21 cellular contexts compared by ENCODE assay signal in the genomic region with DNA sequence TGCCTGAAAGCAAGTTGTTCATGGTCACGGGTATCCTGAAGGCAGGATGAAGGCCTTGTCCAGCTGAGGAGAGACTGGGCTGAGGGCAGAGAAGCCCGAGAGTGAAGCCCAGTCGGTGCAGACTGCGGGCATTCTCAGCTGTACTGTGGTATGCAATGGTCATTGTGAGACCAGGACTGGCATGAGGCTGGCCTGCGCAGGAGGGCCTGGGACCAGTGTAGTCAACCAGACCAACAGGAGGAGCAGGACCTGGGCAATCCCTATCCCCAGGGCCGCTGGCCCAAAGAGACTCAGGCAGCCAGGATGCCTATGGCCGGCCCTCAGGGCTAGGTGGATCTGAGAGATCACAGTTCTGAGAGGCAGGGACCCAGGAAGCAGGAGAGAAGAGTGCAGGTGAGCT.
DNase-seq lines count a peak whose midpoint lies in the region; ATAC-seq, FAIRE-seq and TF ChIP-seq lines count a peak whose summit lies in the region.
"Had no signal": no experiment of that assay in that cellular context is flagged by ENCODE, and none has a peak within 500 bp of the region (broad histone marks: within the 10 kb centered on the region; RNA-seq: fewer than 3 reads in every experiment).

No MANE protein-coding gene starts in this region.

- H3K36me3 ChIP-seq in kidney (ENCODE audit: control insufficient read depth in 1 of 2, insufficient read depth in 2 of 2, low read length in 2 of 2) = peaks cover 5 to 13% of the 10 kb centered on the region in 2 donors

- no peak for DNase-seq in activated naive CD8-positive, alpha-beta T cell treated with anti-CD3 and anti-CD28 coated beads for 36 hours
- no peak for DNase-seq in activated naive CD8-positive, alpha-beta T cell treated with anti-CD3 and anti-CD28 coated beads, Interleukin-2, amount 50 U/mL, for 24 hours
- no peak for DNase-seq in neural crest cell (ENCODE audit: low read depth, low spot score)
- no peak for DNase-seq in kidney
- DNase-seq: CD4-positive, alpha-beta T cell; CD8-positive, alpha-beta memory T cell; DMS 273 treated with DMSO at 0.1 percent for 48 hours; DMS79; EL; GDM1; GM23248; H7; HCEC 1CT had no signal

- peaks cover 1% of the 10 kb centered on the region for H3K4me1 Mint-ChIP-seq in activated naive CD8-positive, alpha-beta T cell (ENCODE audit: low read depth)
- peaks cover 9% of the 10 kb centered on the region for H3K4me1 Mint-ChIP-seq in activated naive CD8-positive, alpha-beta T cell treated with anti-CD3 and anti-CD28 coated beads for 36 hours
- peaks cover 17% of the 10 kb centered on the region for H3K4me1 Mint-ChIP-seq in activated naive CD8-positive, alpha-beta T cell treated with anti-CD3 and anti-CD28 coated beads, Interleukin-2, amount 50 U/mL, for 24 hours
- peaks cover 4% of the 10 kb centered on the region for H3K4me1 Mint-ChIP-seq in neural crest cell
- H3K4me1 Mint-ChIP-seq: B cell had no signal

- no peaks in the 10 kb centered on the region for H3K27me3 Mint-ChIP-seq in activated naive CD8-positive, alpha-beta T cell
- no peaks in the 10 kb centered on the region for H3K27me3 Mint-ChIP-seq in activated naive CD8-positive, alpha-beta T cell treated with anti-CD3 and anti-CD28 coated beads for 36 hours
- H3K27me3 Mint-ChIP-seq in activated naive CD8-positive, alpha-beta T cell treated with anti-CD3 and anti-CD28 coated beads, Interleukin-2, amount 50 U/mL, for 24 hours = no peaks in the 10 kb centered on the region
- no peaks in the 10 kb centered on the region for H3K27me3 Mint-ChIP-seq in neural crest cell (ENCODE audit: low read depth)
- H3K27me3 Mint-ChIP-seq: B cell; CD4-positive, alpha-beta T cell had no signal

- no peaks in the 10 kb centered on the region for H3K36me3 Mint-ChIP-seq in activated naive CD8-positive, alpha-beta T cell
- peaks cover 10% of the 10 kb centered on the region for H3K36me3 Mint-ChIP-seq in activated naive CD8-positive, alpha-beta T cell treated with anti-CD3 and anti-CD28 coated beads for 36 hours
- H3K36me3 Mint-ChIP-seq in activated naive CD8-positive, alpha-beta T cell treated with anti-CD3 and anti-CD28 coated beads, Interleukin-2, amount 50 U/mL, for 24 hours (ENCODE audit: low read depth) = peaks cover 6% of the 10 kb centered on the region
- peaks cover 15% of the 10 kb centered on the region for H3K36me3 Mint-ChIP-seq in neural crest cell (ENCODE audit: low read depth)

- intact Hi-C loops in kidney (cut with DNase I) = no loop called here

- ATAC-seq in activated naive CD8-positive, alpha-beta T cell treated with anti-CD3 and anti-CD28 coated beads, Interleukin-2, amount 50 U/mL, for 24 hours = no peak
- no peak for ATAC-seq in activated CD4-positive, CD25-positive, alpha-beta regulatory T cell treated with anti-CD3 and anti-CD28 coated beads, Interleukin-2, amount 50 U/mL, for 24 hours
- ATAC-seq: GM12878 had no signal

- H3K9me3 ChIP-seq in kidney (ENCODE audit: control insufficient read depth in 1 of 2, low read length in 2 of 2) = no peaks in the 10 kb centered on the region
- H3K9me3 ChIP-seq: BLaER1 had no signal

- H3K9me3 Mint-ChIP-seq in activated naive CD8-positive, alpha-beta T cell (ENCODE audit: low read depth) = no peaks in the 10 kb centered on the region
- H3K9me3 Mint-ChIP-seq in activated naive CD8-positive, alpha-beta T cell treated with anti-CD3 and anti-CD28 coated beads for 36 hours = no peaks in the 10 kb centered on the region
- no peaks in the 10 kb centered on the region for H3K9me3 Mint-ChIP-seq in activated naive CD8-positive, alpha-beta T cell treated with anti-CD3 and anti-CD28 coated beads, Interleukin-2, amount 50 U/mL, for 24 hours
- no peaks in the 10 kb centered on the region for H3K9me3 Mint-ChIP-seq in neural crest cell
- H3K9me3 Mint-ChIP-seq: CD4-positive, alpha-beta T cell; CD8-positive, alpha-beta memory T cell had no signal

- H3K4me1 ChIP-seq in kidney (ENCODE audit: control insufficient read depth in 1 of 2, insufficient read depth in 1 of 2, low read depth in 1 of 2, low read length in 2 of 2) = peaks cover 2 to 15% of the 10 kb centered on the region in 2 donors
- H3K4me1 ChIP-seq: BLaER1 had no signal

- H3K4me3 ChIP-seq in kidney (ENCODE audit: low read length in 2 of 2) = no peak overlapping the region
- H3K4me3 ChIP-seq: BLaER1, GM12878, GM23248 had no signal

- H3K27ac ChIP-seq in kidney (ENCODE audit: low read depth in 2 of 2, low read length in 2 of 2) = no peak overlapping the region
- H3K27ac ChIP-seq: BLaER1, C4-2B, GM23248 had no signal

- H3K27ac Mint-ChIP-seq in activated naive CD8-positive, alpha-beta T cell = peak overlapping the region; percentile 58
- no peak overlapping the region for H3K27ac Mint-ChIP-seq in activated naive CD8-positive, alpha-beta T cell treated with anti-CD3 and anti-CD28 coated beads for 36 hours
- peak overlapping the region; percentile 22 for H3K27ac Mint-ChIP-seq in activated naive CD8-positive, alpha-beta T cell treated with anti-CD3 and anti-CD28 coated beads, Interleukin-2, amount 50 U/mL, for 24 hours
- peak overlapping the region; percentile 40 for H3K27ac Mint-ChIP-seq in neural crest cell (ENCODE audit: unreplicated experiment)
- H3K27ac Mint-ChIP-seq: B cell; CD4-positive, alpha-beta T cell had no signal

- TF ChIP-seq CTCF in neural crest cell (conservative IDR thresholded peaks at IDR 0.05) (no peak), kidney (IDR thresholded peaks at IDR 0.05; ENCODE audit: borderline replicate concordance, extremely low read depth, insufficient read depth) (no peak)

- H3K4me3 Mint-ChIP-seq in activated naive CD8-positive, alpha-beta T cell = no peak overlapping the region
- H3K4me3 Mint-ChIP-seq in activated naive CD8-positive, alpha-beta T cell treated with anti-CD3 and anti-CD28 coated beads for 36 hours = no peak overlapping the region
- no peak overlapping the region for H3K4me3 Mint-ChIP-seq in activated naive CD8-positive, alpha-beta T cell treated with anti-CD3 and anti-CD28 coated beads, Interleukin-2, amount 50 U/mL, for 24 hours
- no peak overlapping the region for H3K4me3 Mint-ChIP-seq in neural crest cell
- H3K4me3 Mint-ChIP-seq: B cell; CD4-positive, alpha-beta T cell; CD8-positive, alpha-beta memory T cell had no signal

- H3K9ac ChIP-seq in kidney (ENCODE audit: low read length in 2 of 2) = no peak overlapping the region
- H3K9ac ChIP-seq: BLaER1, GM23248 had no signal

- no peak for FAIRE-seq in kidney (lab: Jason Lieb, UNC)
- FAIRE-seq: D721Med, GM12878, H1 had no signal
